In genomic region chr16:29899516-29900101, GRCh38 we compare ENCODE assay signal across 8 cellular contexts. TPM values are rescaled to one million over a fixed set of nuclear protein-coding genes. Genes with fewer than 3 reads are reported as not detected.
DNase-seq lines count a peak whose midpoint lies in the region; ATAC-seq and TF ChIP-seq lines count a peak whose summit lies in the region.

TSS of gene SEZ6L2 (minus strand) at chr16:29899550. CDS start at chr16:29899019, 531 bp downstream.

- 0 to 1% methylated on average over 20 to 28 of the region's 29 CpGs for whole genome bisulfite sequencing in lower leg skin, 2 donors

- H3K36me3 Mint-ChIP-seq in activated CD8-positive, alpha-beta memory T cell treated with anti-CD3 and anti-CD28 coated beads, Interleukin-2, amount 10 ng/mL, durations not matched to agents 7 days and 5 days: no peaks in the 10 kb centered on the region

- peak; percentile 76 for DNase-seq in activated CD8-positive, alpha-beta memory T cell treated with anti-CD3 and anti-CD28 coated beads, Interleukin-2, amount 10 ng/mL, durations not matched to agents 7 days and 5 days
- DNase-seq in activated CD8-positive, alpha-beta memory T cell treated with anti-CD3 and anti-CD28 coated beads for 24 hours: no peak
- peak; percentile 95 for DNase-seq in NCI-H1436 (lab: John Stamatoyannopoulos, UW)
- DNase-seq in SW480 (ENCODE audit: low spot score): peak; percentile 88
- peak; percentile 61 to 92 (median 86) for DNase-seq in dorsolateral prefrontal cortex
- DNase-seq in lower leg skin (ENCODE audit: low spot score in 2 of 2): no peak
- peak in 2 of 3 experiments; percentile 19 to 57 for DNase-seq in stimulated activated CD4-positive, alpha-beta T cell treated with anti-CD3 and anti-CD28 coated beads, TNF-alpha, amount 100 ng/mL, for 24 hours (ENCODE audit: low read depth in 3 of 3)

- TF ChIP-seq CTCF in dorsolateral prefrontal cortex (IDR thresholded peaks at IDR 0.05 in 54 of 56, conservative IDR thresholded peaks at IDR 0.05 in 2 of 56; ENCODE audit: low read depth in 1 of 56, partially characterized antibody in 56 of 56) (peak in 26 of 56 donors; percentile 3 to 42 (median 18)), lower leg skin (IDR thresholded peaks at IDR 0.05) (no peak)

- peak within 1 kb of the TSS in 58 of 59 donors; percentile 70 to 98 (median 92) for H3K27ac ChIP-seq in dorsolateral prefrontal cortex

- no peak for ATAC-seq in activated CD8-positive, alpha-beta memory T cell treated with anti-CD3 and anti-CD28 coated beads, Interleukin-2, amount 10 ng/mL, durations not matched to agents 7 days and 5 days
- ATAC-seq in GM19351 (IDR thresholded peaks at IDR 0.05; ENCODE audit: unreplicated experiment): no peak

- no peak within 1 kb of the TSS for H3K27ac Mint-ChIP-seq in activated CD8-positive, alpha-beta memory T cell treated with anti-CD3 and anti-CD28 coated beads, Interleukin-2, amount 10 ng/mL, durations not matched to agents 7 days and 5 days

- peaks cover 18% of the 10 kb centered on the region for H3K27me3 Mint-ChIP-seq in activated CD8-positive, alpha-beta memory T cell treated with anti-CD3 and anti-CD28 coated beads, Interleukin-2, amount 10 ng/mL, durations not matched to agents 7 days and 5 days

- H3K4me1 Mint-ChIP-seq in activated CD8-positive, alpha-beta memory T cell treated with anti-CD3 and anti-CD28 coated beads, Interleukin-2, amount 10 ng/mL, durations not matched to agents 7 days and 5 days: peaks cover 6% of the 10 kb centered on the region

- TF ChIP-seq POLR2A in lower leg skin (IDR thresholded peaks at IDR 0.05): no peak

- peak within 1 kb of the TSS; percentile 66 for H3K4me3 Mint-ChIP-seq in activated CD8-positive, alpha-beta memory T cell treated with anti-CD3 and anti-CD28 coated beads, Interleukin-2, amount 10 ng/mL, durations not matched to agents 7 days and 5 days

- intact Hi-C loops in dorsolateral prefrontal cortex (cut with DNase I) (loop anchor here (1.0 to 10.0 kb wide), 8 partner anchors 22 to 95 kb away; partner anchors contain the start of genes CDIPT (in 2 of the 2), HIRIP3 (in 1 of the 2), INO80E (in 1 of the 2) and KCTD13 (in 1 of the 2)), lower leg skin (cut with DNase I; ENCODE audit: low total_unique reads) (no loop called here)

- H3K9me3 Mint-ChIP-seq in activated CD8-positive, alpha-beta memory T cell treated with anti-CD3 and anti-CD28 coated beads, Interleukin-2, amount 10 ng/mL, durations not matched to agents 7 days and 5 days (ENCODE audit: low read depth): no peaks in the 10 kb centered on the region

- CTCF ChIA-PET in activated CD8-positive, alpha-beta memory T cell treated with anti-CD3 and anti-CD28 coated beads, Interleukin-2, amount 10 ng/mL, durations not matched to agents 7 days and 5 days (lab: Charles Lee): interaction anchor here (0.8 to 1.6 kb wide), 5 partner anchors 12 to 132 kb away, joined by 3 to 5 read pairs (median 3); partner anchors contain the start of gene TAOK2

- peak within 1 kb of the TSS; percentile 52 to 87 (median 72) for H3K4me3 ChIP-seq in dorsolateral prefrontal cortex
- peak within 1 kb of the TSS; percentile 23 for H3K4me3 ChIP-seq in lower leg skin (ENCODE audit: low read depth, poor library complexity, severe bottlenecking)

- H3K27me3 ChIP-seq in dorsolateral prefrontal cortex: no peaks in the 10 kb centered on the region

RNA-seq across cellular contexts. Expression of gene SEZ6L2, which starts in this region (rescaled TPM):
- total RNA-seq in activated CD8-positive, alpha-beta memory T cell treated with anti-CD3 and anti-CD28 coated beads, Interleukin-2, amount 10 ng/mL, durations not matched to agents 7 days and 5 days: under 1 TPM in 1 of 2 experiments, not detected in 1; 0.09 TPM
- total RNA-seq in dorsolateral prefrontal cortex: 100 to 1,000 TPM in 106 of 120 experiments, 10 to 100 TPM in 14; 57.0 to 207 (median 139) TPM
- 100 to 1,000 TPM in 1 of 4 donors, 1 to 10 TPM in 3; 1.4 to 100 (median 3.1) TPM for total RNA-seq in lower leg skin

Comparison
In these comparisons a context has a peak if more than half of its experiments do, and no peak if none do; other contexts are left out.
1. Peak in DNase-seq in activated CD8-positive, alpha-beta memory T cell treated with anti-CD3 and anti-CD28 coated beads, Interleukin-2, amount 10 ng/mL, durations not matched to agents 7 days and 5 days; RNA of the gene not detected or under 1 TPM.
2. DNase-seq: peak in NCI-H1436 (single experiment), SW480 (single experiment), dorsolateral prefrontal cortex (10 of 10) and stimulated activated CD4-positive, alpha-beta T cell treated with anti-CD3 and anti-CD28 coated beads, TNF-alpha, amount 100 ng/mL, for 24 hours (2 of 3); none in activated CD8-positive, alpha-beta memory T cell treated with anti-CD3 and anti-CD28 coated beads for 24 hours (single experiment) and lower leg skin (0 of 2).